9 cellular contexts compared by ENCODE assay signal in the genomic region with DNA sequence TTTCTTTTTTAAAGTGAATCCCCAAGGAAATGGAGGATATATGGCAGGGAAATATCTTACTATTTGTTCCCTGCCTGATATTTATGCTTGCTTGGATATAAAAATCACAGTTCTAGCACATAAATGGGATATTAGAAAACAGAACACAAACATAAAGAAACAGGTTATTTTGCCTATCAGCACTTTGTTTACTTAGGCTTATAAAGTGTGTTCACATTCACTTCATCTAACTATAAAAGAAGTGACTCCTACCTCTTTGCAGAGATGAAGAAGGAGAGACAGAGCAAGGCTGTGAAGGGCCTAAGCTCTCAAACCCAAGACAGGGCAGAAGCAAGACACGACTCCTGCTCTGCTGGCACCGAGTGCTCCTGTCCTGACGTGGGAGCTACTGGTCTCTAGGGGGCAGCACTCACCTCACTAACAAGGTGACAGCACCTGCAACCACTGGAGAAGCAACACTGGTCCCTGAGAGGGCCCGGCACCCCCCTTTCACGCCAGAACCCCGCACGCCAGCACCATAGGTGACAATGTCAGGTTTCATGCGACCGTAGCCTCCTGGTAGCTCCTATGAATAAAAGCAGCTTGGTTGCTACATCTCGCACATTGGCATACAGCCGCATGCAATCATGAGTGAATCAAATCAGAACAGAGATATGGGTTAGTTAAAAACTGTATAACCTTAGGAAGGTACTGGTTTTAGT. TPM values are rescaled to one million over a fixed set of nuclear protein-coding genes. Genes with fewer than 3 reads are reported as not detected.
DNase-seq lines count a peak whose midpoint lies in the region; ATAC-seq, FAIRE-seq and TF ChIP-seq lines count a peak whose summit lies in the region.
"Had no signal": no experiment of that assay in that cellular context is flagged by ENCODE, and none has a peak within 500 bp of the region (broad histone marks: within the 10 kb centered on the region; RNA-seq: fewer than 3 reads in every experiment).

No MANE protein-coding gene starts in this region.

- no peak overlapping the region for H3K27ac Mint-ChIP-seq in activated naive CD8-positive, alpha-beta T cell treated with anti-CD3 and anti-CD28 coated beads for 36 hours

- peaks cover 0 to 93% (median 68%) of the 10 kb centered on the region in 6 donors for H3K36me3 ChIP-seq in spleen

- H3K27ac ChIP-seq in A549 = no peak overlapping the region
- H3K27ac ChIP-seq in spleen = peak overlapping the region in 2 of 8 donors; percentile 9 to 50

- CTCF ChIA-PET in A549 (lab: Yijun Ruan, JAX) = interaction anchor here (0.6 to 4.7 kb wide), 48 partner anchors 9 to 421 kb away, joined by 3 to 43 read pairs (median 5); partner anchors contain the start of genes DNAAF1, HSDL1, MBTPS1 and TAF1C

- TF ChIP-seq RAD21 in A549 (conservative IDR thresholded peaks at IDR 0.05 in 1 of 2, IDR thresholded peaks at IDR 0.05 in 1 of 2) = peak; percentile 70 to 73

- peak; percentile 80 for TF ChIP-seq CTCF in A549 (IDR thresholded peaks at IDR 0.05)
- TF ChIP-seq CTCF in LNCAP (IDR thresholded peaks at IDR 0.05) = peak; percentile 86
- TF ChIP-seq CTCF in spleen (IDR thresholded peaks at IDR 0.05 in 8 of 11, conservative IDR thresholded peaks at IDR 0.05 in 3 of 11) = peak; percentile 21 to 82 (median 65)

- intact Hi-C loops in left ventricle myocardium superior (cut with micrococcal nuclease) = no loop called here
- intact Hi-C loops in spleen (cut with DNase I; ENCODE audit: low total_unique reads) = loop anchor here (10.0 kb wide), 1 partner anchor 90 kb away; no protein-coding TSS in a partner anchor

- ATAC-seq in A549 (peak; percentile 91 to 96), GM18502 (IDR thresholded peaks at IDR 0.05; ENCODE audit: poor library complexity, unreplicated experiment) (peak; percentile 54), left ventricle myocardium superior (peak; percentile 22)

- H3K9me3 ChIP-seq in A549 (no peaks in the 10 kb centered on the region), spleen (no peaks in the 10 kb centered on the region)

- H3K4me1 ChIP-seq in A549 (no peaks in the 10 kb centered on the region), spleen (peaks cover 0 to 92% (median 49%) of the 10 kb centered on the region in 6 donors)

- FAIRE-seq in A549 (lab: Jason Lieb, UNC) = peak; percentile 86

- no peaks in the 10 kb centered on the region for H3K27me3 Mint-ChIP-seq in activated naive CD8-positive, alpha-beta T cell treated with anti-CD3 and anti-CD28 coated beads for 36 hours

- H3K4me2 ChIP-seq in A549 = no peak overlapping the region

- H3K36me3 Mint-ChIP-seq in activated naive CD8-positive, alpha-beta T cell treated with anti-CD3 and anti-CD28 coated beads for 36 hours = peaks cover 30% of the 10 kb centered on the region

- POLR2A ChIA-PET in A549 (lab: Yijun Ruan, JAX) = interaction anchor here (1.0 kb wide), 1 partner anchor 32 kb away, joined by 3 read pairs; the partner anchor contains the start of gene MBTPS1

- no peaks in the 10 kb centered on the region for H3K9me3 Mint-ChIP-seq in activated naive CD8-positive, alpha-beta T cell treated with anti-CD3 and anti-CD28 coated beads for 36 hours

- H3K27me3 ChIP-seq in spleen (replicated peaks in 1 of 7) = no peaks in the 10 kb centered on the region

- H3K4me3 ChIP-seq in A549 (no peak overlapping the region), spleen (no peak overlapping the region)

- DNase-seq in A549 (ENCODE audit: low read depth in 1 of 2, low spot score in 1 of 2) (peak; percentile 79 to 89), SKM-1 treated with dmso at 0.1 percent for 144 hours (lab: John Stamatoyannopoulos, UW; ENCODE audit: unreplicated experiment) (peak; percentile 55), left ventricle myocardium superior (peak; percentile 64), spleen (peak; percentile 84), foreskin melanocyte (no peak)
- peak; percentile 66 for DNase-seq in activated naive CD8-positive, alpha-beta T cell treated with anti-CD3 and anti-CD28 coated beads for 36 hours

- H3K4me1 Mint-ChIP-seq in activated naive CD8-positive, alpha-beta T cell treated with anti-CD3 and anti-CD28 coated beads for 36 hours = peaks cover 36% of the 10 kb centered on the region

- WGBS in A549 (ENCODE audit: missing lambda C conversion rate) = 31% methylated on average over 11 of the region's 11 CpGs
- 37 to 58% (median 48%) methylated on average over 11 of the region's 11 CpGs for WGBS in spleen, 5 donors

- TF ChIP-seq POLR2A in A549 (IDR thresholded peaks at IDR 0.05; ENCODE audit: low read length) = no peak
- no peak for TF ChIP-seq POLR2A in spleen (IDR thresholded peaks at IDR 0.05)

- no peak overlapping the region for H3K4me3 Mint-ChIP-seq in activated naive CD8-positive, alpha-beta T cell treated with anti-CD3 and anti-CD28 coated beads for 36 hours

- no peak for TF ChIP-seq EP300 in A549 (IDR thresholded peaks at IDR 0.05)

TF ChIP-seq in A549, 52 proteins besides CTCF, POLR2A, EP300 and RAD21:
- TF ChIP-seq MAFK (IDR thresholded peaks at IDR 0.05; ENCODE audit: partially characterized antibody) (peak; percentile 39), NPAS2 (CRISPR knock-in tag; IDR thresholded peaks at IDR 0.05; ENCODE audit: borderline replicate concordance) (no peak), E2F6 (IDR thresholded peaks at IDR 0.05; ENCODE audit: borderline replicate concordance, low read depth) (no peak), SMC3 (IDR thresholded peaks at IDR 0.05) (peak; percentile 53), TFCP2L1 (CRISPR knock-in tag; IDR thresholded peaks at IDR 0.05) (no peak)

RNA-seq across cellular contexts. Expression of gene MBTPS1, which starts 32.0 kb away (rescaled TPM):
- polyA plus RNA-seq in A549 (2011; rRNA removed) = 76.7 and 88.4 TPM in 2 replicates
- 36.8 and 43.1 TPM in 2 replicates for polyA plus RNA-seq in A549 (2012; cell fraction: cytosol; rRNA removed)
- polyA plus RNA-seq in A549 (2012; cell fraction: nucleus; rRNA removed) = 65.8 and 79.2 TPM in 2 replicates
- 47.5 to 52.8 TPM (median 50.3 TPM) in 3 replicates for polyA plus RNA-seq in A549 (2017; fragmentation: RNase III; extraction: RNeasy Plus Mini Kit Qiagen cat#74134 plus additional on column Dnase treatment)
- 105 and 108 TPM in 2 replicates for polyA minus RNA-seq in A549 (2011; rRNA and poly(A)+ RNA removed)
- 10 to 100 TPM; 29.6 to 30.2 TPM for total RNA-seq in activated naive CD8-positive, alpha-beta T cell treated with anti-CD3 and anti-CD28 coated beads for 36 hours
- 80.8 TPM for total RNA-seq in left ventricle myocardium superior
- total RNA-seq in spleen = 100 to 1,000 TPM in 3 of 7 donors, 10 to 100 TPM in 4; 76.4 to 121 (median 98.7) TPM
- polyA plus RNA-seq in spleen = 10 to 100 TPM; 34.5 to 44.2 (median 39.9) TPM

RNA-seq across cellular contexts. Expression of gene SLC38A8, which starts 42.1 kb away (rescaled TPM):
- polyA plus RNA-seq in A549 (2011; rRNA removed) (not detected in 2 replicates), A549 (2017; fragmentation: RNase III; extraction: RNeasy Plus Mini Kit Qiagen cat#74134 plus additional on column Dnase treatment) (not detected in 3 replicates), spleen (under 1 TPM in 1 of 3 donors, not detected in 2; 0.37 TPM)
- not detected in 2 replicates for polyA plus RNA-seq in A549 (2012; cell fraction: cytosol; rRNA removed)
- not detected in 2 replicates for polyA plus RNA-seq in A549 (2012; cell fraction: nucleus; rRNA removed)
- not detected in 2 replicates for polyA minus RNA-seq in A549 (2011; rRNA and poly(A)+ RNA removed)
- total RNA-seq in activated naive CD8-positive, alpha-beta T cell treated with anti-CD3 and anti-CD28 coated beads for 36 hours = not detected
- total RNA-seq in left ventricle myocardium superior (2.0 TPM), spleen (not detected)
- total RNA-seq: skeletal muscle tissue had no signal

Comparison
In these comparisons a context has a peak if more than half of its experiments do, and no peak if none do; other contexts are left out.
1. ATAC-seq: peak in every context shown above with its lines; median percentile 94 in A549; 54 in GM18502; 22 in left ventricle myocardium superior.